Comparison of ENCODE assay signal across 1 cellular context in genomic region chr3:138625707-138626365, GRCh38.
TF ChIP-seq lines count a peak whose summit lies in the region.

No MANE protein-coding gene starts in this region.

TF ChIP-seq in HCT116, 20 proteins besides CTCF, POLR2A, EP300 and RAD21 (continued from another document):
- TF ChIP-seq MAX (IDR thresholded peaks at IDR 0.05): no peak
- TF ChIP-seq SIN3A (IDR thresholded peaks at IDR 0.05; ENCODE audit: low read depth): no peak
- TF ChIP-seq EGR1 (IDR thresholded peaks at IDR 0.05; ENCODE audit: low read depth): no peak
